Comparison of ENCODE assay signal across 18 cellular contexts in the genomic region with DNA sequence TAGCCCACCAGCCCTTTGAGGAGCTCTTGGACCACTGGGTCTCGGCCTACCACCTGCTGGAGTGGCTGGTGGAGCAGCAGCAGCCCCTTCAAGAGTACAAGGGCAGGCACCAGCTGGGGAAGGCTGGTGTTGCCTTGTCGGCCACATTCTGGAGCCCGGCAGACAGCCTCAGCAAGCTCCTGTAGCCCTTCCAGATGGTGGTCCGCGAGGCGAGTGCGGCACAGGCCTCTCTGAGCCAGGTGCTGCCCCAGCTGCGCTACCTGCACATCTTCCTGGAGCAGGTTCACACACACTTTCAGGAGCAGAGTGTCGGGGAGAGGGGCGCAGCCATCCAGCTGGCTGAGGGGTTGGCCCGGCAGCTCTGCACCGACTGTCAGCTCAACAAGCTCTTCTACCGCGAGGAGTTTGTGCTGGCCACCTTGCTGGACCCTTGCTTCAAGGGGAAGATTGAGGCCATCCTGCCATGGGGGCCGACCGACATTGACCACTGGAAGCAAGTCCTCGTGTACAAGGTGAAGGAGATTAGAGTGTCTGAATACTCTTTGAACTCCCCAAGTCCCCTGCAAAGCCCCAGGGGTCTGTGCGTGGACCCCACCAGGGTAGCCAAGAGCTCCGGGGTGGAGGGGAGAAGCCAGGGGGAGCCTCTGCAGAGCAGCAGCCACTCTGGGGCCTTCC. TPM values are rescaled to one million over a fixed set of nuclear protein-coding genes. Genes with fewer than 3 reads are reported as not detected.
DNase-seq lines count a peak whose midpoint lies in the region; ATAC-seq, FAIRE-seq and TF ChIP-seq lines count a peak whose summit lies in the region.
"Had no signal": no experiment of that assay in that cellular context is flagged by ENCODE, and none has a peak within 500 bp of the region (broad histone marks: within the 10 kb centered on the region; RNA-seq: fewer than 3 reads in every experiment).

No MANE protein-coding gene starts in this region.

- no peak for TF ChIP-seq EP300 in K562 (IDR thresholded peaks at IDR 0.05; ENCODE audit: low read length)
- no peak for TF ChIP-seq EP300 in suprapubic skin (IDR thresholded peaks at IDR 0.05)

- peaks cover 39 to 43% of the 10 kb centered on the region in 2 experiments for H3K4me1 Mint-ChIP-seq in H9

- peak overlapping the region in 1 of 3 experiments; percentile 80; a peak in 2 of 7 replicates for H3K27ac Mint-ChIP-seq in H9

- no peak overlapping the region for H4K8ac ChIP-seq in H9 (replicated peaks; ENCODE audit: insufficient read length, low read depth, low read length)

- FAIRE-seq in K562 (lab: Jason Lieb, UNC): no peak
- FAIRE-seq: H54 had no signal

- H3K4ac ChIP-seq in H9 (ENCODE audit: low read depth, low read length): no peak overlapping the region

- WGBS in H9 (ENCODE audit: extremely low coverage, insufficient read length, low lambda C conversion rate): no CpG with 5 or more reads among the region's 19 CpGs
- 93% methylated on average over 19 of the region's 19 CpGs for WGBS in K562 (ENCODE audit: insufficient coverage, low coverage, missing lambda C conversion rate)
- WGBS in suprapubic skin: 96% methylated on average over 5 of the region's 19 CpGs

- no peak overlapping the region for H3K23ac ChIP-seq in H9 (ENCODE audit: insufficient read length, low read depth, low read length)

- H2BK12ac ChIP-seq in H9 (ENCODE audit: insufficient read length, low read depth, low read length): no peak overlapping the region

- H3K36me3 ChIP-seq in K562 (ENCODE audit: control insufficient read depth, insufficient read depth, low read length) (peaks cover 83% of the 10 kb centered on the region), osteoblast (ENCODE audit: insufficient read depth, low read length) (no peaks in the 10 kb centered on the region), suprapubic skin (peaks cover 19% of the 10 kb centered on the region)
- H3K36me3 ChIP-seq: SJSA1 had no signal

- H3K27me3 ChIP-seq in H9 (ENCODE audit: insufficient read depth, low read length) (no peaks in the 10 kb centered on the region), K562 (ENCODE audit: control insufficient read depth in 2 of 2, insufficient read depth in 2 of 2, low read length in 2 of 2) (no peaks in the 10 kb centered on the region), osteoblast (ENCODE audit: insufficient read depth, low read length) (no peaks in the 10 kb centered on the region), suprapubic skin (no peaks in the 10 kb centered on the region)
- H3K27me3 ChIP-seq: SJSA1 had no signal

- no peak for TF ChIP-seq POLR2A in K562 (conservative IDR thresholded peaks at IDR 0.05)
- no peak for TF ChIP-seq POLR2A in suprapubic skin (IDR thresholded peaks at IDR 0.05)

- no peaks in the 10 kb centered on the region for H3K79me1 ChIP-seq in H9 (ENCODE audit: insufficient read depth, low read depth, low read length, poor library complexity, severe bottlenecking)

- H2BK5ac ChIP-seq in H9 (ENCODE audit: insufficient read length, low read length): no peak overlapping the region

- H3K18ac ChIP-seq in H9 (ENCODE audit: insufficient read length, low read depth, low read length): no peak overlapping the region

- no peak overlapping the region for H4K5ac ChIP-seq in H9 (ENCODE audit: insufficient read length, low read depth, low read length)

- in situ Hi-C loops in K562 (cut with MboI): no loop called here

- TF ChIP-seq CTCF in H9 (conservative IDR thresholded peaks at IDR 0.05) (no peak), K562 (IDR thresholded peaks at IDR 0.05 in 2 of 3, conservative IDR thresholded peaks at IDR 0.05 in 1 of 3; ENCODE audit: insufficient read depth in 2 of 3, low read depth in 1 of 3, low read length in 3 of 3) (no peak), osteoblast (IDR thresholded peaks at IDR 0.05; ENCODE audit: extremely low read depth, low read depth, low read length) (no peak), suprapubic skin (IDR thresholded peaks at IDR 0.05) (no peak)

- H2AFZ ChIP-seq in H9 (ENCODE audit: low read length) (no peak overlapping the region), K562 (ENCODE audit: low read depth, low read length) (no peak overlapping the region), osteoblast (ENCODE audit: low read length) (no peak overlapping the region)

- H3K9me1 ChIP-seq in K562 (ENCODE audit: control insufficient read depth, insufficient read depth, low read length): no peaks in the 10 kb centered on the region

- H3K23me2 ChIP-seq in H9 (ENCODE audit: insufficient read length, low read depth, low read length, poor library complexity, severe bottlenecking): no peaks in the 10 kb centered on the region

- H3K4me3 ChIP-seq in K562 (no peak overlapping the region), osteoblast (ENCODE audit: insufficient read depth, low read length) (no peak overlapping the region), suprapubic skin (no peak overlapping the region)
- H3K4me3 ChIP-seq: SJSA1 had no signal

- no peak overlapping the region for H2BK20ac ChIP-seq in H9 (ENCODE audit: low read depth, low read length, poor library complexity, severe bottlenecking)

- intact Hi-C loops in K562 (cut with micrococcal nuclease) (no loop called here), left cardiac atrium (cut with DNase I) (no loop called here)

- no peak overlapping the region for H2BK15ac ChIP-seq in H9 (ENCODE audit: low read depth, low read length)

- BruUV-seq in K562 (replicated peaks; lab: Mats Ljungman, UMichigan): no TSS peak

- POLR2A ChIA-PET in K562 (lab: Yijun Ruan, JAX): interaction anchor here (0.9 to 2.4 kb wide), 5 partner anchors 8 to 40 kb away, joined by 3 to 6 read pairs (median 3); no protein-coding TSS in a partner anchor

- no peak overlapping the region for H3K4me2 ChIP-seq in H9 (ENCODE audit: insufficient read depth, insufficient read length, low read length)
- no peak overlapping the region for H3K4me2 ChIP-seq in K562 (ENCODE audit: insufficient read depth, low read length)
- H3K4me2 ChIP-seq in osteoblast (ENCODE audit: insufficient read depth, low read length): no peak overlapping the region
- H3K4me2 ChIP-seq: KMS-11 had no signal

- no peak overlapping the region for H2AK5ac ChIP-seq in H9 (ENCODE audit: insufficient read length, low read length)

- H3K9ac ChIP-seq in H9 (ENCODE audit: extremely low read depth, insufficient read length, low read length) (no peak overlapping the region), K562 (ENCODE audit: insufficient read depth in 1 of 2, low read depth in 2 of 2, low read length in 2 of 2) (peak overlapping the region in 1 of 2 experiments; percentile 30; a peak in 2 of 4 replicates)
- H3K9ac ChIP-seq: KMS-11 had no signal

- H3K27me3 Mint-ChIP-seq in H9 (ENCODE audit: low read depth): peaks cover 30% of the 10 kb centered on the region

- H3K4me1 ChIP-seq in H9 (ENCODE audit: insufficient read depth, low read length) (peaks cover 15% of the 10 kb centered on the region; the same call in 1 of the 2 replicates), K562 (replicated peaks in 1 of 2; ENCODE audit: control insufficient read depth in 2 of 2, insufficient read depth in 2 of 2, low read length in 2 of 2) (peaks cover 0 to 17% of the 10 kb centered on the region in 2 experiments; a peak in 3 of 5 replicates), osteoblast (ENCODE audit: insufficient read depth, low read length) (no peaks in the 10 kb centered on the region), suprapubic skin (no peaks in the 10 kb centered on the region)
- H3K4me1 ChIP-seq: SJSA1 had no signal

- H3K56ac ChIP-seq in H9 (ENCODE audit: insufficient read length, low read depth, low read length): no peak overlapping the region

- H4K20me1 ChIP-seq in H9 (ENCODE audit: control insufficient read depth, insufficient read depth, insufficient read length) (no peaks in the 10 kb centered on the region), K562 (replicated peaks; ENCODE audit: control insufficient read depth, insufficient read depth, low read length) (no peaks in the 10 kb centered on the region; the same call in 1 of the 2 replicates), osteoblast (ENCODE audit: insufficient read depth, low read length) (no peaks in the 10 kb centered on the region)

- DNase-seq in H9 (no peak), K562 (ENCODE audit: extremely low read depth in 1 of 4, low spot score in 3 of 4) (peak in 1 of 4 experiments; percentile 14), osteoblast (ENCODE audit: insufficient read length, low spot score, missing footprints) (peak; percentile 51), left cardiac atrium (no peak), suprapubic skin (ENCODE audit: low spot score in 2 of 2) (no peak)
- DNase-seq: DMS153, NCI-H1436 treated with DMSO at 0.1 percent for 48 hours, NCI-H2029 treated with DMSO at 0.1 percent for 48 hours, NCI-H510A treated with DMSO at 0.1 percent for 48 hours, NCI-H82, PC-3 had no signal

- no peak for TF ChIP-seq RAD21 in K562 (CRISPR knock-in tag; conservative IDR thresholded peaks at IDR 0.05 in 1 of 2, IDR thresholded peaks at IDR 0.05 in 1 of 2)

- H2BK120ac ChIP-seq in H9 (ENCODE audit: low read depth, low read length, poor library complexity, severe bottlenecking): no peak overlapping the region

- no peak overlapping the region for H3K4me3 Mint-ChIP-seq in H9

- no peak overlapping the region for H3T11ph ChIP-seq in H9 (ENCODE audit: low read length)

- H3K27ac ChIP-seq in H9 (ENCODE audit: insufficient read length, low read depth, low read length): no peak overlapping the region
- no peak overlapping the region for H3K27ac ChIP-seq in K562 (ENCODE audit: extremely low read depth, low read depth, low read length)
- no peak overlapping the region for H3K27ac ChIP-seq in osteoblast (ENCODE audit: low read depth, low read length)
- H3K27ac ChIP-seq in suprapubic skin: no peak overlapping the region
- H3K27ac ChIP-seq: HL-60, KMS-11, SJSA1 had no signal

- peak overlapping the region; percentile 64 for H4K91ac ChIP-seq in H9 (ENCODE audit: insufficient read length, low read depth, low read length)

- ATAC-seq in K562 (no peak), left cardiac atrium (no peak), HG02870 (IDR thresholded peaks at IDR 0.05; ENCODE audit: unreplicated experiment) (no peak)
- ATAC-seq: PC-3 had no signal

- H3K36me3 Mint-ChIP-seq in H9 (ENCODE audit: insufficient read depth in 1 of 3, low read depth in 3 of 3): peaks cover 9 to 47% (median 16%) of the 10 kb centered on the region in 3 experiments

- no peaks in the 10 kb centered on the region; a peak in 1 of 5 replicates for H3K9me3 Mint-ChIP-seq in H9

- CTCF ChIA-PET in K562 (lab: Yijun Ruan, JAX; ENCODE audit: low intra/inter-chr PET ratio): no interaction called here

- H3K9me3 ChIP-seq in H9 (ENCODE audit: control insufficient read depth, low read depth, low read length): no peaks in the 10 kb centered on the region
- H3K9me3 ChIP-seq in K562 (replicated peaks; ENCODE audit: control insufficient read depth, insufficient read depth, low read depth, low read length): no peaks in the 10 kb centered on the region
- H3K9me3 ChIP-seq in osteoblast (ENCODE audit: low read depth, low read length): no peaks in the 10 kb centered on the region
- H3K9me3 ChIP-seq in suprapubic skin: no peaks in the 10 kb centered on the region
- H3K9me3 ChIP-seq: SJSA1 had no signal

- H3K14ac ChIP-seq in H9 (ENCODE audit: insufficient read depth, low read length): no peak overlapping the region; the same call in 1 of the 2 replicates

- H3K79me2 ChIP-seq in H9 (ENCODE audit: insufficient read depth, low read length) (no peaks in the 10 kb centered on the region), K562 (ENCODE audit: control insufficient read depth, insufficient read depth, low read length) (peaks cover 31% of the 10 kb centered on the region), osteoblast (ENCODE audit: insufficient read depth, low read length) (no peaks in the 10 kb centered on the region)

RNA-seq across cellular contexts. Expression of a gene that starts 7.0 kb away (rescaled TPM):
- total RNA-seq in H9 (2021) (1.2 and 2.2 TPM in 2 replicates), K562 (2014; rRNA removed) (12.1 and 12.9 TPM in 2 replicates), K562 (2014; rRNA removed; fragmentation: Illumina TruSeq; extraction: Trizol) (14.2 and 16.9 TPM in 2 replicates), K562 (2015; rRNA removed; fragmentation: Illumina TruSeq; extraction: Trizol) (14.8 and 16.8 TPM in 2 replicates), K562 (2021) (10.0 and 10.8 TPM in 2 replicates), osteoblast (1.8 and 3.8 TPM in 2 replicates), left cardiac atrium (1 to 10 TPM; 3.7 to 4.9 TPM), suprapubic skin (10 to 100 TPM; 10.4 to 16.5 (median 13.1) TPM)
- 118 and 124 TPM in 2 replicates for total RNA-seq in K562 (2011; cell fraction: chromatin; rRNA removed; ENCODE audit: low replicate concordance)
- 77.7 and 87.2 TPM in 2 replicates for total RNA-seq in K562 (2011; cell fraction: nucleolus; rRNA removed)
- total RNA-seq in K562 (2011; cell fraction: nucleoplasm; rRNA removed): 81.8 and 110 TPM in 2 replicates
- polyA plus RNA-seq in K562 (2011; rRNA removed) (28.1 and 35.4 TPM in 2 replicates), K562 (2014; fragmentation: Illumina TruSeq; extraction: Trizol) (12.2 and 13.4 TPM in 2 replicates), K562 (2014; fragmentation: Nextera tagmentation; extraction: Ambion mirVana) (10 to 100 TPM in 1 of 2 experiments, 1 to 10 TPM in 1; 9.0 to 13.3 TPM), K562 (2014; rRNA removed) (14.9 and 16.9 TPM in 2 replicates)
- polyA plus RNA-seq in K562 (2011; cell fraction: cytosol; rRNA removed): 13.0 and 26.1 TPM in 2 replicates
- polyA plus RNA-seq in K562 (2011; cell fraction: nucleus; rRNA removed): 30.3 and 45.3 TPM in 2 replicates
- 13.2 and 18.9 TPM in 2 replicates for polyA plus RNA-seq in K562 (2012)
- polyA minus RNA-seq in K562 (2011; rRNA and poly(A)+ RNA removed): 61.6 and 72.6 TPM in 2 replicates
- 16.9 and 22.1 TPM in 2 replicates for polyA minus RNA-seq in K562 (2011; cell fraction: cytosol; rRNA and poly(A)+ RNA removed)
- polyA minus RNA-seq in K562 (2011; cell fraction: nucleus; rRNA and poly(A)+ RNA removed): 75.1 and 126 TPM in 2 replicates
- total RNA-seq: M059J, SJSA1 had no signal

RNA-seq across cellular contexts. Expression of a gene that starts 7.2 kb away (rescaled TPM):
- total RNA-seq in H9 (2021) (24.4 and 27.4 TPM in 2 replicates), K562 (2014; rRNA removed) (55.2 and 67.6 TPM in 2 replicates), K562 (2014; rRNA removed; fragmentation: Illumina TruSeq; extraction: Trizol) (16.8 and 18.7 TPM in 2 replicates), K562 (2015; rRNA removed; fragmentation: Illumina TruSeq; extraction: Trizol) (35.2 and 37.8 TPM in 2 replicates), K562 (2021) (49.5 and 50.6 TPM in 2 replicates), osteoblast (1.8 and 4.0 TPM in 2 replicates), left cardiac atrium (1 to 10 TPM; 4.3 to 5.7 TPM), suprapubic skin (10 to 100 TPM in 3 of 4 donors, 1 to 10 TPM in 1; 7.9 to 29.0 (median 22.5) TPM)
- 114 and 182 TPM in 2 replicates for total RNA-seq in K562 (2011; cell fraction: chromatin; rRNA removed; ENCODE audit: low replicate concordance)
- total RNA-seq in K562 (2011; cell fraction: nucleolus; rRNA removed): 129 and 134 TPM in 2 replicates
- total RNA-seq in K562 (2011; cell fraction: nucleoplasm; rRNA removed): 113 and 123 TPM in 2 replicates
- polyA plus RNA-seq in K562 (2011; rRNA removed) (54.3 and 76.9 TPM in 2 replicates), K562 (2014; fragmentation: Illumina TruSeq; extraction: Trizol) (18.4 and 35.6 TPM in 2 replicates), K562 (2014; fragmentation: Nextera tagmentation; extraction: Ambion mirVana) (1 to 10 TPM; 1.3 to 1.7 TPM), K562 (2014; rRNA removed) (42.0 and 46.5 TPM in 2 replicates)
- 138 and 194 TPM in 2 replicates for polyA plus RNA-seq in K562 (2011; cell fraction: cytosol; rRNA removed)
- polyA plus RNA-seq in K562 (2011; cell fraction: nucleus; rRNA removed): 125 and 205 TPM in 2 replicates
- 81.4 and 86.4 TPM in 2 replicates for polyA plus RNA-seq in K562 (2012)
- 44.8 and 55.6 TPM in 2 replicates for polyA minus RNA-seq in K562 (2011; rRNA and poly(A)+ RNA removed)
- polyA minus RNA-seq in K562 (2011; cell fraction: cytosol; rRNA and poly(A)+ RNA removed): 94.8 and 130 TPM in 2 replicates
- polyA minus RNA-seq in K562 (2011; cell fraction: nucleus; rRNA and poly(A)+ RNA removed): 89.0 and 106 TPM in 2 replicates
- total RNA-seq: M059J, SJSA1 had no signal

RNA-seq across cellular contexts. Expression of a gene that starts 11.1 kb away (rescaled TPM):
- total RNA-seq in H9 (2021) (59.9 and 60.9 TPM in 2 replicates), K562 (2014; rRNA removed) (not detected in 2 replicates), K562 (2014; rRNA removed; fragmentation: Illumina TruSeq; extraction: Trizol) (not detected in 2 replicates), K562 (2015; rRNA removed; fragmentation: Illumina TruSeq; extraction: Trizol) (not detected in 2 replicates), K562 (2021) (1.7 and 1.8 TPM in 2 replicates), osteoblast (18.3 and 26.1 TPM in 2 replicates), left cardiac atrium (100 to 1,000 TPM in 1 of 2 donors, 10 to 100 TPM in 1; 86.4 to 178 TPM), suprapubic skin (10 to 100 TPM; 12.8 to 23.4 (median 16.5) TPM)
- total RNA-seq in K562 (2011; cell fraction: chromatin; rRNA removed; ENCODE audit: low replicate concordance): not detected in 2 replicates
- total RNA-seq in K562 (2011; cell fraction: nucleolus; rRNA removed): not detected in 2 replicates
- not detected in 2 replicates for total RNA-seq in K562 (2011; cell fraction: nucleoplasm; rRNA removed)
- polyA plus RNA-seq in K562 (2011; rRNA removed) (0.11 TPM in 1 of 2 replicates, not detected in the other), K562 (2014; fragmentation: Illumina TruSeq; extraction: Trizol) (not detected in 2 replicates), K562 (2014; fragmentation: Nextera tagmentation; extraction: Ambion mirVana) (not detected), K562 (2014; rRNA removed) (0.23 TPM in 1 of 2 replicates, not detected in the other)
- polyA plus RNA-seq in K562 (2011; cell fraction: cytosol; rRNA removed): 0.51 and 0.55 TPM in 2 replicates
- 0.13 and 0.26 TPM in 2 replicates for polyA plus RNA-seq in K562 (2011; cell fraction: nucleus; rRNA removed)
- 0.21 and 0.33 TPM in 2 replicates for polyA plus RNA-seq in K562 (2012)
- not detected in 2 replicates for polyA minus RNA-seq in K562 (2011; rRNA and poly(A)+ RNA removed)
- not detected in 2 replicates for polyA minus RNA-seq in K562 (2011; cell fraction: cytosol; rRNA and poly(A)+ RNA removed)
- not detected in 2 replicates for polyA minus RNA-seq in K562 (2011; cell fraction: nucleus; rRNA and poly(A)+ RNA removed)
- total RNA-seq: A673, SJSA1 had no signal

RNA-seq across cellular contexts. Expression of a gene that starts 38.3 kb away (rescaled TPM):
- total RNA-seq in H9 (2021) (105 and 106 TPM in 2 replicates), K562 (2014; rRNA removed) (212 and 268 TPM in 2 replicates), K562 (2014; rRNA removed; fragmentation: Illumina TruSeq; extraction: Trizol) (46.9 and 56.8 TPM in 2 replicates), K562 (2015; rRNA removed; fragmentation: Illumina TruSeq; extraction: Trizol) (94.0 and 99.6 TPM in 2 replicates), K562 (2021) (277 and 283 TPM in 2 replicates), osteoblast (53.6 and 57.5 TPM in 2 replicates), left cardiac atrium (100 to 1,000 TPM; 100 to 108 TPM), suprapubic skin (10 to 100 TPM; 56.1 to 75.5 (median 73.7) TPM)
- total RNA-seq in K562 (2011; cell fraction: chromatin; rRNA removed; ENCODE audit: low replicate concordance): 109 and 296 TPM in 2 replicates
- total RNA-seq in K562 (2011; cell fraction: nucleolus; rRNA removed): 251 and 260 TPM in 2 replicates
- total RNA-seq in K562 (2011; cell fraction: nucleoplasm; rRNA removed): 183 and 184 TPM in 2 replicates
- polyA plus RNA-seq in K562 (2011; rRNA removed) (130 and 189 TPM in 2 replicates), K562 (2014; fragmentation: Illumina TruSeq; extraction: Trizol) (94.3 and 120 TPM in 2 replicates), K562 (2014; fragmentation: Nextera tagmentation; extraction: Ambion mirVana) (10 to 100 TPM in 1 of 2 experiments, 1 to 10 TPM in 1; 8.1 to 11.0 TPM), K562 (2014; rRNA removed) (209 and 237 TPM in 2 replicates)
- polyA plus RNA-seq in K562 (2011; cell fraction: cytosol; rRNA removed): 210 and 322 TPM in 2 replicates
- polyA plus RNA-seq in K562 (2011; cell fraction: nucleus; rRNA removed): 461 and 543 TPM in 2 replicates
- 186 and 202 TPM in 2 replicates for polyA plus RNA-seq in K562 (2012)
- 65.6 and 71.9 TPM in 2 replicates for polyA minus RNA-seq in K562 (2011; rRNA and poly(A)+ RNA removed)
- polyA minus RNA-seq in K562 (2011; cell fraction: cytosol; rRNA and poly(A)+ RNA removed): 96.6 and 122 TPM in 2 replicates
- polyA minus RNA-seq in K562 (2011; cell fraction: nucleus; rRNA and poly(A)+ RNA removed): 81.0 and 130 TPM in 2 replicates

RNA-seq across cellular contexts. Expression of a gene that starts 48.8 kb away (rescaled TPM):
- total RNA-seq in H9 (2021): 9.7 and 10.5 TPM in 2 replicates
- total RNA-seq in K562 (2011; cell fraction: chromatin; rRNA removed; ENCODE audit: low replicate concordance): 3.1 and 10.5 TPM in 2 replicates
- total RNA-seq in K562 (2011; cell fraction: nucleolus; rRNA removed): 12.0 and 14.7 TPM in 2 replicates
- total RNA-seq in K562 (2011; cell fraction: nucleoplasm; rRNA removed): 5.9 TPM in 2 replicates
- total RNA-seq in K562 (2014; rRNA removed): 18.6 and 21.8 TPM in 2 replicates
- total RNA-seq in K562 (2014; rRNA removed; fragmentation: Illumina TruSeq; extraction: Trizol): 1.1 and 1.8 TPM in 2 replicates
- 5.5 and 5.7 TPM in 2 replicates for total RNA-seq in K562 (2015; rRNA removed; fragmentation: Illumina TruSeq; extraction: Trizol)
- total RNA-seq in K562 (2021): 18.7 and 19.2 TPM in 2 replicates
- polyA plus RNA-seq in K562 (2011; rRNA removed): 4.9 and 8.3 TPM in 2 replicates
- polyA plus RNA-seq in K562 (2011; cell fraction: cytosol; rRNA removed): 7.9 and 29.5 TPM in 2 replicates
- 9.1 and 15.1 TPM in 2 replicates for polyA plus RNA-seq in K562 (2011; cell fraction: nucleus; rRNA removed)
- polyA plus RNA-seq in K562 (2012): 11.8 and 13.9 TPM in 2 replicates
- 1.5 and 3.5 TPM in 2 replicates for polyA plus RNA-seq in K562 (2014; fragmentation: Illumina TruSeq; extraction: Trizol)
- polyA plus RNA-seq in K562 (2014; fragmentation: Nextera tagmentation; extraction: Ambion mirVana): under 1 TPM; 0.04 to 0.20 TPM
- 13.1 and 13.2 TPM in 2 replicates for polyA plus RNA-seq in K562 (2014; rRNA removed)
- 1.3 and 1.6 TPM in 2 replicates for polyA minus RNA-seq in K562 (2011; rRNA and poly(A)+ RNA removed)
- 7.2 and 17.1 TPM in 2 replicates for polyA minus RNA-seq in K562 (2011; cell fraction: cytosol; rRNA and poly(A)+ RNA removed)
- polyA minus RNA-seq in K562 (2011; cell fraction: nucleus; rRNA and poly(A)+ RNA removed): 4.3 and 5.3 TPM in 2 replicates
- 5.0 and 6.2 TPM in 2 replicates for total RNA-seq in osteoblast
- total RNA-seq in left cardiac atrium: 1 to 10 TPM; 3.8 to 4.2 TPM
- total RNA-seq in suprapubic skin: 1 to 10 TPM; 1.6 to 3.9 (median 2.6) TPM
